8 cellular contexts compared by ENCODE assay signal in genomic region chr5:6722015-6722414, GRCh38. TPM values are rescaled to one million over a fixed set of nuclear protein-coding genes. Genes with fewer than 3 reads are reported as not detected.
DNase-seq lines count a peak whose midpoint lies in the region; ATAC-seq and FAIRE-seq lines count a peak whose summit lies in the region.

No MANE protein-coding gene starts in this region.

- DNase-seq in activated CD4-positive, alpha-beta memory T cell treated with anti-CD3 and anti-CD28 coated beads for 36 hours, result no peak
- DNase-seq in midbrain (lab: John Stamatoyannopoulos, UW), result peak; percentile 31
- no peak for DNase-seq in NCI-H2227 treated with DMSO at 0.1 percent for 48 hours (lab: John Stamatoyannopoulos, UW)
- no peak for DNase-seq in KG1 (lab: John Stamatoyannopoulos, UW)
- DNase-seq in urothelium cell line (ENCODE audit: low spot score), result no peak

- POLR2A ChIA-PET in activated CD4-positive, alpha-beta memory T cell treated with anti-CD3 and anti-CD28 coated beads for 36 hours (lab: Charles Lee), result interaction anchor here (1.6 kb wide), 1 partner anchor 15 kb away, joined by 6 read pairs; no protein-coding TSS in a partner anchor

- peak overlapping the region; percentile 62 for H3K27ac Mint-ChIP-seq in activated CD4-positive, alpha-beta memory T cell treated with anti-CD3 and anti-CD28 coated beads for 36 hours

- H3K27me3 Mint-ChIP-seq in activated CD4-positive, alpha-beta memory T cell treated with anti-CD3 and anti-CD28 coated beads for 36 hours, result no peaks in the 10 kb centered on the region

- CTCF ChIA-PET in activated CD4-positive, alpha-beta memory T cell treated with anti-CD3 and anti-CD28 coated beads for 36 hours (lab: Charles Lee), result interaction anchor here (1.1 kb wide), 2 partner anchors 23 to 89 kb away, joined by 3 read pairs; partner anchors contain the start of gene NSUN2

- H3K9me3 Mint-ChIP-seq in activated CD4-positive, alpha-beta memory T cell treated with anti-CD3 and anti-CD28 coated beads for 36 hours, result no peaks in the 10 kb centered on the region

- H3K4me3 Mint-ChIP-seq in activated CD4-positive, alpha-beta memory T cell treated with anti-CD3 and anti-CD28 coated beads for 36 hours, result peak overlapping the region; percentile 31

- ATAC-seq in GM18867 (IDR thresholded peaks at IDR 0.05; ENCODE audit: unreplicated experiment) (peak; percentile 51), HG02885 (IDR thresholded peaks at IDR 0.05; ENCODE audit: poor library complexity, unreplicated experiment) (peak; percentile 51), GM21825 (IDR thresholded peaks at IDR 0.05; ENCODE audit: unreplicated experiment) (no peak)

- intact Hi-C loops in activated CD4-positive, alpha-beta memory T cell treated with anti-CD3 and anti-CD28 coated beads for 36 hours (cut with micrococcal nuclease), result no loop called here

- peaks cover 91% of the 10 kb centered on the region for H3K4me1 Mint-ChIP-seq in activated CD4-positive, alpha-beta memory T cell treated with anti-CD3 and anti-CD28 coated beads for 36 hours (ENCODE audit: low read depth)

- H3K36me3 Mint-ChIP-seq in activated CD4-positive, alpha-beta memory T cell treated with anti-CD3 and anti-CD28 coated beads for 36 hours, result peaks cover 30% of the 10 kb centered on the region

- no peak for FAIRE-seq in urothelium cell line (lab: Jason Lieb, UNC)

RNA-seq across cellular contexts. Expression of gene TENT4A, which starts 8.8 kb away (rescaled TPM):
- 10 to 100 TPM; 26.6 to 29.2 TPM for total RNA-seq in activated CD4-positive, alpha-beta memory T cell treated with anti-CD3 and anti-CD28 coated beads for 36 hours
